16 cellular contexts compared by ENCODE assay signal in genomic region chr2:46923011-46923669, GRCh38. TPM values are rescaled to one million over a fixed set of nuclear protein-coding genes. Genes with fewer than 3 reads are reported as not detected.
DNase-seq lines count a peak whose midpoint lies in the region; ATAC-seq and TF ChIP-seq lines count a peak whose summit lies in the region.
"Had no signal": no experiment of that assay in that cellular context is flagged by ENCODE, and none has a peak within 500 bp of the region (broad histone marks: within the 10 kb centered on the region; RNA-seq: fewer than 3 reads in every experiment).

No MANE protein-coding gene starts in this region.

- TF ChIP-seq POLR2A in gastrocnemius medialis (IDR thresholded peaks at IDR 0.05) (no peak), erythroblast (IDR thresholded peaks at IDR 0.05; ENCODE audit: low read length) (no peak)

- CTCF ChIA-PET in CD8-positive, alpha-beta T cell (lab: Charles Lee): interaction anchor here (1.0 to 1.2 kb wide), 2 partner anchors 12 to 33 kb away, joined by 3 to 5 read pairs; no protein-coding TSS in a partner anchor

- peaks cover 30% of the 10 kb centered on the region for H3K4me1 ChIP-seq in CD8-positive, alpha-beta T cell (ENCODE audit: insufficient read depth, low read length)
- H3K4me1 ChIP-seq in RWPE2 (ENCODE audit: insufficient read depth, poor library complexity, severe bottlenecking) (peaks cover 28% of the 10 kb centered on the region), gastrocnemius medialis (no peaks in the 10 kb centered on the region)

- no peaks in the 10 kb centered on the region for H3K36me3 ChIP-seq in CD8-positive, alpha-beta T cell (ENCODE audit: insufficient read depth, low read length)
- H3K36me3 ChIP-seq in RWPE2 (ENCODE audit: low read depth): peaks cover 9% of the 10 kb centered on the region; the same call in 1 of the 2 replicates
- no peaks in the 10 kb centered on the region for H3K36me3 ChIP-seq in gastrocnemius medialis

- in situ Hi-C loops in gastrocnemius medialis (cut with MboI; ENCODE audit: low sequenced_read_pairs in 4 of 4): no loop called here

- H3K27ac Mint-ChIP-seq in CD8-positive, alpha-beta T cell: peak overlapping the region; percentile 73
- H3K27ac Mint-ChIP-seq: activated CD4-positive, alpha-beta T cell treated with anti-CD3 and anti-CD28 coated beads for 36 hours; endodermal cell had no signal

- peaks cover 10% of the 10 kb centered on the region for H3K9me3 Mint-ChIP-seq in CD8-positive, alpha-beta T cell

- no peak overlapping the region for H3K27ac ChIP-seq in CD8-positive, alpha-beta T cell (ENCODE audit: low read depth, low read length)
- peak overlapping the region; percentile 70 for H3K27ac ChIP-seq in RWPE2 (ENCODE audit: poor library complexity, severe bottlenecking)
- no peak overlapping the region for H3K27ac ChIP-seq in gastrocnemius medialis

- peaks cover 8% of the 10 kb centered on the region for H3K36me3 Mint-ChIP-seq in CD8-positive, alpha-beta T cell

- TF ChIP-seq CTCF in CD8-positive, alpha-beta T cell (IDR thresholded peaks at IDR 0.05): no peak
- TF ChIP-seq CTCF in RWPE2 (IDR thresholded peaks at IDR 0.05; ENCODE audit: poor library complexity, severe bottlenecking): no peak
- no peak for TF ChIP-seq CTCF in gastrocnemius medialis (IDR thresholded peaks at IDR 0.05 in 4 of 5, conservative IDR thresholded peaks at IDR 0.05 in 1 of 5)

- no peak overlapping the region for H3K4me3 ChIP-seq in CD8-positive, alpha-beta T cell (ENCODE audit: low read depth, low read length)
- H3K4me3 ChIP-seq in RWPE2 (ENCODE audit: severe bottlenecking) (no peak overlapping the region), gastrocnemius medialis (no peak overlapping the region)

- no peaks in the 10 kb centered on the region for H3K27me3 Mint-ChIP-seq in CD8-positive, alpha-beta T cell (ENCODE audit: low read depth)
- H3K27me3 Mint-ChIP-seq: activated CD4-positive, alpha-beta T cell treated with anti-CD3 and anti-CD28 coated beads for 36 hours had no signal

- no peak for ATAC-seq in CD8-positive, alpha-beta T cell
- ATAC-seq in RWPE2 (ENCODE audit: low read depth): peak; percentile 82
- ATAC-seq in gastrocnemius medialis: no peak
- ATAC-seq in GM18868 (IDR thresholded peaks at IDR 0.05; ENCODE audit: unreplicated experiment): no peak
- ATAC-seq: activated CD4-positive, alpha-beta T cell treated with anti-CD3 and anti-CD28 coated beads for 36 hours; activated T-cell treated with anti-CD3 and anti-CD28 coated beads, Interleukin-2, amount 50 U/mL, for 4 hours had no signal

- H3K4me3 Mint-ChIP-seq in CD8-positive, alpha-beta T cell: no peak overlapping the region
- H3K4me3 Mint-ChIP-seq: activated CD4-positive, alpha-beta T cell treated with anti-CD3 and anti-CD28 coated beads for 36 hours; activated T-cell treated with anti-CD3 and anti-CD28 coated beads, Interleukin-2, amount 50 U/mL, for 4 hours; endodermal cell; immature natural killer cell had no signal

- H3K9me3 ChIP-seq in CD8-positive, alpha-beta T cell (ENCODE audit: low read length): no peaks in the 10 kb centered on the region
- H3K9me3 ChIP-seq in RWPE2 (ENCODE audit: severe bottlenecking) (peaks cover 2% of the 10 kb centered on the region), gastrocnemius medialis (no peaks in the 10 kb centered on the region)

- POLR2A ChIA-PET in CD8-positive, alpha-beta T cell (lab: Charles Lee): interaction anchor here (1.1 kb wide), 1 partner anchor 12 kb away, joined by 3 read pairs; no protein-coding TSS in a partner anchor

- H3K27me3 ChIP-seq in CD8-positive, alpha-beta T cell (ENCODE audit: insufficient read depth, low read length): no peaks in the 10 kb centered on the region
- no peaks in the 10 kb centered on the region for H3K27me3 ChIP-seq in RWPE2 (ENCODE audit: insufficient read depth, poor library complexity, severe bottlenecking)
- no peaks in the 10 kb centered on the region for H3K27me3 ChIP-seq in gastrocnemius medialis

- intact Hi-C loops in CD8-positive, alpha-beta T cell (cut with DNase I, micrococcal nuclease): no loop called here
- intact Hi-C loops in gastrocnemius medialis (cut with DNase I; ENCODE audit: low total_unique reads): no loop called here

- peaks cover 35% of the 10 kb centered on the region for H3K4me1 Mint-ChIP-seq in CD8-positive, alpha-beta T cell (ENCODE audit: low read depth)
- H3K4me1 Mint-ChIP-seq: endodermal cell had no signal

- DNase-seq in CD8-positive, alpha-beta T cell: no peak
- peak; percentile 74 for DNase-seq in HCEC 1CT
- DNase-seq in RWPE2 (ENCODE audit: low spot score): no peak
- DNase-seq in kidney tubule cell (ENCODE audit: low spot score): peak; percentile 80
- no peak for DNase-seq in gastrocnemius medialis
- DNase-seq in erythroblast (lab: John Stamatoyannopoulos, UW): no peak
- DNase-seq: activated CD4-positive, alpha-beta T cell treated with anti-CD3 and anti-CD28 coated beads for 36 hours; activated T-cell treated with anti-CD3 and anti-CD28 coated beads, Interleukin-2, amount 50 U/mL, for 4 hours; AML-193; endodermal cell; immature natural killer cell; NCI-H2081; NCI-H774; Right ventricle myocardium superior; T-helper 9 cell had no signal

RNA-seq across cellular contexts. Expression of gene MCFD2, which starts 7.5 kb away (rescaled TPM):
- 10 to 100 TPM; 35.5 to 40.3 TPM for total RNA-seq in CD8-positive, alpha-beta T cell
- total RNA-seq in gastrocnemius medialis: 100 to 1,000 TPM in 3 of 4 donors, 10 to 100 TPM in 1; 87.9 to 182 (median 106) TPM

RNA-seq across cellular contexts. Expression of gene TTC7A, which starts 17.9 kb away (rescaled TPM):
- total RNA-seq in CD8-positive, alpha-beta T cell: 10 to 100 TPM; 53.7 to 53.8 TPM
- total RNA-seq in gastrocnemius medialis: 1 to 10 TPM; 3.7 to 7.3 (median 6.0) TPM

Comparison
In these comparisons a context has a peak if more than half of its experiments do, and no peak if none do; other contexts are left out.
1. DNase-seq: peak in HCEC 1CT (single experiment) and kidney tubule cell (single experiment); none in CD8-positive, alpha-beta T cell (0 of 7), RWPE2 (single experiment), gastrocnemius medialis (0 of 2) and erythroblast (0 of 2).
2. RNA of gene TTC7A, which starts 17.9 kb away (total RNA-seq): 53.7 to 53.8 TPM in CD8-positive, alpha-beta T cell; 3.7 to 7.3 TPM in gastrocnemius medialis; every median in the first group is over 4 times any median in the second.